1 cellular context compared by ENCODE assay signal in the genomic region with DNA sequence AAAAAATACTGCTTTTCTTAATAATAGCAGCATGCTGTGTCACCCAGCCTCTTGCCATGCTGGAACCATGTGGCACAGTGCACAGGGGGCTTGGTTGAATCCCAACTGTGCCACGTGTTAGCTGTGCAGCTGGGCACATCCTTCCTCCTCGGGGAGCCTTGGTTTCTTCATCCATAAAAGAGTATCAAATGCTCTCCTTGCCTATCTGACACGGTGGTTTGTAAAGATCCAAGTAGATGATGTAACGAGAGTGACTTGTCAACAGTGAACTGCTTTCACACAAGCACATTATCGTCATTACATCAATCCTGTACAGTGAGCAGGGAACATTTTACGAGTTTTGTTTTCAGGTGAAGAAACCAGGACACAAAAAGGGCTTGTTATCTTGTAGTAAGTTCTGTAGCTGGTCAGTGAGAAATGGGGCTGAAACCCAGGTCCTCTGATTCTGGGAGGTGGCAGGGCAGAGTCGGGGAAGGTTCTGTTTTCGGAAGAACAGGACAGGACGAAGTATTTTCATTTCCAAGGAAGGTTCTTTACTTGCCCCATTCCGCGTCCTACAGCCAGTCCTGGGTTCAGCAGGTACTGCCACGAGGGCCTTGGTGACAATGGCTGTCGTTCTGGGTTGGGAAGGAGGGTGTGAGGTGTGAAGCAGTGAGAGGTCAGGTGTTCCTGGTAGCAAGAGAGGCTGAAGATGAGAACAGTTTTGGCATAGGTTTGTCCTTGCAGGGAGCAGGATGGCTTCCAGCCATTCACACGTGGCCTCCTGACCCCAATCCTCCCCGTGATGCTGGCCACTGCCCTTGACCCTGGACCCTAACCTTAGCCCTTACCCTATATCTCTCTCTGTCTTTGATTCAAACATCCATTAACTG.
TF ChIP-seq lines count a peak whose summit lies in the region.

No MANE protein-coding gene starts in this region.

TF ChIP-seq in GM12878, 131 proteins besides CTCF, POLR2A, EP300 and RAD21:
- TF ChIP-seq SMAD5 (IDR thresholded peaks at IDR 0.05; ENCODE audit: low read depth) (no peak), POLR2AphosphoS5 (IDR thresholded peaks at IDR 0.05; ENCODE audit: low read length) (0 out of 2 replicates have a peak, but pooled peaks have one; percentile 16), ZNF217 (IDR thresholded peaks at IDR 0.05) (no peak), LARP7 (IDR thresholded peaks at IDR 0.05) (no peak), KAT2A (conservative IDR thresholded peaks at IDR 0.05; ENCODE audit: control insufficient read depth, low read depth, low read length) (no peak)
- TF ChIP-seq, protein P1, sequence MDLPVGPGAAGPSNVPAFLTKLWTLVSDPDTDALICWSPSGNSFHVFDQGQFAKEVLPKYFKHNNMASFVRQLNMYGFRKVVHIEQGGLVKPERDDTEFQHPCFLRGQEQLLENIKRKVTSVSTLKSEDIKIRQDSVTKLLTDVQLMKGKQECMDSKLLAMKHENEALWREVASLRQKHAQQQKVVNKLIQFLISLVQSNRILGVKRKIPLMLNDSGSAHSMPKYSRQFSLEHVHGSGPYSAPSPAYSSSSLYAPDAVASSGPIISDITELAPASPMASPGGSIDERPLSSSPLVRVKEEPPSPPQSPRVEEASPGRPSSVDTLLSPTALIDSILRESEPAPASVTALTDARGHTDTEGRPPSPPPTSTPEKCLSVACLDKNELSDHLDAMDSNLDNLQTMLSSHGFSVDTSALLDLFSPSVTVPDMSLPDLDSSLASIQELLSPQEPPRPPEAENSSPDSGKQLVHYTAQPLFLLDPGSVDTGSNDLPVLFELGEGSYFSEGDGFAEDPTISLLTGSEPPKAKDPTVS (IDR thresholded peaks at IDR 0.05; ENCODE audit: low read depth, low read length): no peak
- TF ChIP-seq, protein P2, sequence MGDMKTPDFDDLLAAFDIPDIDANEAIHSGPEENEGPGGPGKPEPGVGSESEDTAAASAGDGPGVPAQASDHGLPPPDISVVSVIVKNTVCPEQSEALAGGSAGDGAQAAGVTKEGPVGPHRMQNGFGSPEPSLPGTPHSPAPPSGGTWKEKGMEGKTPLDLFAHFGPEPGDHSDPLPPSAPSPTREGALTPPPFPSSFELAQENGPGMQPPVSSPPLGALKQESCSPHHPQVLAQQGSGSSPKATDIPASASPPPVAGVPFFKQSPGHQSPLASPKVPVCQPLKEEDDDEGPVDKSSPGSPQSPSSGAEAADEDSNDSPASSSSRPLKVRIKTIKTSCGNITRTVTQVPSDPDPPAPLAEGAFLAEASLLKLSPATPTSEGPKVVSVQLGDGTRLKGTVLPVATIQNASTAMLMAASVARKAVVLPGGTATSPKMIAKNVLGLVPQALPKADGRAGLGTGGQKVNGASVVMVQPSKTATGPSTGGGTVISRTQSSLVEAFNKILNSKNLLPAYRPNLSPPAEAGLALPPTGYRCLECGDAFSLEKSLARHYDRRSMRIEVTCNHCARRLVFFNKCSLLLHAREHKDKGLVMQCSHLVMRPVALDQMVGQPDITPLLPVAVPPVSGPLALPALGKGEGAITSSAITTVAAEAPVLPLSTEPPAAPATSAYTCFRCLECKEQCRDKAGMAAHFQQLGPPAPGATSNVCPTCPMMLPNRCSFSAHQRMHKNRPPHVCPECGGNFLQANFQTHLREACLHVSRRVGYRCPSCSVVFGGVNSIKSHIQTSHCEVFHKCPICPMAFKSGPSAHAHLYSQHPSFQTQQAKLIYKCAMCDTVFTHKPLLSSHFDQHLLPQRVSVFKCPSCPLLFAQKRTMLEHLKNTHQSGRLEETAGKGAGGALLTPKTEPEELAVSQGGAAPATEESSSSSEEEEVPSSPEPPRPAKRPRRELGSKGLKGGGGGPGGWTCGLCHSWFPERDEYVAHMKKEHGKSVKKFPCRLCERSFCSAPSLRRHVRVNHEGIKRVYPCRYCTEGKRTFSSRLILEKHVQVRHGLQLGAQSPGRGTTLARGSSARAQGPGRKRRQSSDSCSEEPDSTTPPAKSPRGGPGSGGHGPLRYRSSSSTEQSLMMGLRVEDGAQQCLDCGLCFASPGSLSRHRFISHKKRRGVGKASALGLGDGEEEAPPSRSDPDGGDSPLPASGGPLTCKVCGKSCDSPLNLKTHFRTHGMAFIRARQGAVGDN (IDR thresholded peaks at IDR 0.05): no peak
- TF ChIP-seq, protein P3, sequence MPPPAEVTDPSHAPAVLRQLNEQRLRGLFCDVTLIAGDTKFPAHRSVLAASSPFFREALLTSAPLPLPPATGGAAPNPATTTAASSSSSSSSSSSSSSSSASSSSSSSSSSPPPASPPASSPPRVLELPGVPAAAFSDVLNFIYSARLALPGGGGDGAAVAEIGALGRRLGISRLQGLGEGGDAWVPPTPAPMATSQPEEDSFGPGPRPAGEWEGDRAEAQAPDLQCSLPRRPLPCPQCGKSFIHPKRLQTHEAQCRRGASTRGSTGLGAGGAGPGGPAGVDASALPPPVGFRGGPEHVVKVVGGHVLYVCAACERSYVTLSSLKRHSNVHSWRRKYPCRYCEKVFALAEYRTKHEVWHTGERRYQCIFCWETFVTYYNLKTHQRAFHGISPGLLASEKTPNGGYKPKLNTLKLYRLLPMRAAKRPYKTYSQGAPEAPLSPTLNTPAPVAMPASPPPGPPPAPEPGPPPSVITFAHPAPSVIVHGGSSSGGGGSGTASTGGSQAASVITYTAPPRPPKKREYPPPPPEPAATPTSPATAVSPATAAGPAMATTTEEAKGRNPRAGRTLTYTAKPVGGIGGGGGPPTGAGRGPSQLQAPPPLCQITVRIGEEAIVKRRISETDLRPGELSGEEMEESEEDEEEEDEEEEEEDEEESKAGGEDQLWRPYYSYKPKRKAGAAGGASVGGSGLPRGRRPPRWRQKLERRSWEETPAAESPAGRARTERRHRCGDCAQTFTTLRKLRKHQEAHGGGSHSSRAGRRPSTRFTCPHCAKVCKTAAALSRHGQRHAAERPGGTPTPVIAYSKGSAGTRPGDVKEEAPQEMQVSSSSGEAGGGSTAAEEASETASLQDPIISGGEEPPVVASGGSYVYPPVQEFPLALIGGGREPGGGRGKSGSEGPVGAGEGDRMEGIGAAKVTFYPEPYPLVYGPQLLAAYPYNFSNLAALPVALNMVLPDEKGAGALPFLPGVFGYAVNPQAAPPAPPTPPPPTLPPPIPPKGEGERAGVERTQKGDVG (CRISPR knock-in tag; IDR thresholded peaks at IDR 0.05): no peak
